ENCODE assay signal across 13 cellular contexts in genomic region chr17:72635034-72635654, GRCh38.
DNase-seq lines count a peak whose midpoint lies in the region; ATAC-seq and TF ChIP-seq lines count a peak whose summit lies in the region.
"Had no signal": no experiment of that assay in that cellular context is flagged by ENCODE, and none has a peak within 500 bp of the region (broad histone marks: within the 10 kb centered on the region; RNA-seq: fewer than 3 reads in every experiment).

No MANE protein-coding gene starts in this region.

- peak overlapping the region; percentile 43 for H3K27ac Mint-ChIP-seq in activated naive CD4-positive, alpha-beta T cell treated with anti-CD3 and anti-CD28 coated beads, Interleukin-2, amount 50 U/mL, for 24 hours
- H3K27ac Mint-ChIP-seq in WTC11: no peak overlapping the region

- TF ChIP-seq EP300 in transverse colon (IDR thresholded peaks at IDR 0.05; ENCODE audit: low read depth): no peak

- CTCF ChIA-PET in WTC11 (lab: Charles Lee): interaction anchor here (1.2 kb wide), 1 partner anchor 78 kb away, joined by 3 read pairs; no protein-coding TSS in a partner anchor

- TF ChIP-seq CTCF in VCaP (conservative IDR thresholded peaks at IDR 0.05) (no peak), transverse colon (IDR thresholded peaks at IDR 0.05) (no peak), WTC11 (IDR thresholded peaks at IDR 0.05) (no peak)

- intact Hi-C loops in transverse colon (cut with DNase I; ENCODE audit: low total_unique reads): no loop called here

- H3K4me3 Mint-ChIP-seq in activated naive CD4-positive, alpha-beta T cell treated with anti-CD3 and anti-CD28 coated beads, Interleukin-2, amount 50 U/mL, for 24 hours: peak overlapping the region; percentile 15
- H3K4me3 Mint-ChIP-seq in WTC11: no peak overlapping the region

- no peaks in the 10 kb centered on the region for H3K9me3 Mint-ChIP-seq in activated naive CD4-positive, alpha-beta T cell treated with anti-CD3 and anti-CD28 coated beads, Interleukin-2, amount 50 U/mL, for 24 hours
- H3K9me3 Mint-ChIP-seq in WTC11: no peaks in the 10 kb centered on the region

- peaks cover 0 to 53% (median 24%) of the 10 kb centered on the region in 4 donors for H3K4me1 ChIP-seq in transverse colon
- H3K4me1 ChIP-seq: BLaER1, SJCRH30 had no signal

- H3K27ac ChIP-seq in VCaP (peak overlapping the region; percentile 81), transverse colon (peak overlapping the region; percentile 45 to 72 (median 58))
- H3K27ac ChIP-seq: BLaER1, SJCRH30 had no signal

- H3K36me3 Mint-ChIP-seq in activated naive CD4-positive, alpha-beta T cell treated with anti-CD3 and anti-CD28 coated beads, Interleukin-2, amount 50 U/mL, for 24 hours: no peaks in the 10 kb centered on the region
- no peaks in the 10 kb centered on the region for H3K36me3 Mint-ChIP-seq in WTC11

- H3K27me3 Mint-ChIP-seq in activated naive CD4-positive, alpha-beta T cell treated with anti-CD3 and anti-CD28 coated beads, Interleukin-2, amount 50 U/mL, for 24 hours: no peaks in the 10 kb centered on the region
- no peaks in the 10 kb centered on the region; the same call in 1 of the 2 replicates for H3K27me3 Mint-ChIP-seq in WTC11 (ENCODE audit: low read depth)

- POLR2A ChIA-PET in WTC11 (lab: Charles Lee): no interaction called here

- H3K9me3 ChIP-seq in transverse colon: no peaks in the 10 kb centered on the region
- H3K9me3 ChIP-seq: SJCRH30 had no signal

- in situ Hi-C loops in transverse colon (cut with MboI; ENCODE audit: low pct_ligation_motif_present in 1 of 4, low pct_unique_long_range_greater_than_20kb in 1 of 4, low sequenced_read_pairs in 3 of 4): no loop called here

- 43 to 49% methylated on average over 4 to 14 of the region's 14 CpGs for WGBS in transverse colon (ENCODE audit: low coverage in 1 of 2), 2 donors

- peak overlapping the region in 1 of 4 donors; percentile 6 for H3K4me3 ChIP-seq in transverse colon
- H3K4me3 ChIP-seq: BLaER1, SJCRH30, skin epidermis had no signal

- no peak for DNase-seq in activated naive CD4-positive, alpha-beta T cell (lab: John Stamatoyannopoulos, UW)
- peak; percentile 44 for DNase-seq in NCI-H1105 treated with DMSO at 0.1 percent for 48 hours (lab: John Stamatoyannopoulos, UW)
- DNase-seq in transverse colon: peak; percentile 25
- DNase-seq in WTC11 (ENCODE audit: low spot score): no peak
- DNase-seq: cortex of kidney, MV-4-11, NCI-H226, SJCRH30 had no signal

- H3K27me3 ChIP-seq in transverse colon: no peaks in the 10 kb centered on the region
- H3K27me3 ChIP-seq: BLaER1 had no signal

- no peaks in the 10 kb centered on the region for H3K36me3 ChIP-seq in transverse colon
- H3K36me3 ChIP-seq: BLaER1, SJCRH30 had no signal

- TF ChIP-seq POLR2A in transverse colon (IDR thresholded peaks at IDR 0.05): no peak

- H3K4me1 Mint-ChIP-seq in activated naive CD4-positive, alpha-beta T cell treated with anti-CD3 and anti-CD28 coated beads, Interleukin-2, amount 50 U/mL, for 24 hours: peaks cover 16% of the 10 kb centered on the region
- H3K4me1 Mint-ChIP-seq in WTC11: peaks cover 8% of the 10 kb centered on the region; the same call in 1 of the 2 replicates

- ATAC-seq in GM18907 (IDR thresholded peaks at IDR 0.05; ENCODE audit: unreplicated experiment) (no peak), WTC11 (no peak)

TF ChIP-seq in WTC11, 78 proteins besides CTCF, POLR2A, EP300 and RAD21:
- TF ChIP-seq ZNF281 (CRISPR knock-in tag; IDR thresholded peaks at IDR 0.05) (no peak), ZBTB21 (CRISPR knock-in tag; IDR thresholded peaks at IDR 0.05; ENCODE audit: borderline replicate concordance) (no peak), ZNF416 (CRISPR knock-in tag; IDR thresholded peaks at IDR 0.05) (no peak), CDX4 (CRISPR knock-in tag; IDR thresholded peaks at IDR 0.05; ENCODE audit: borderline replicate concordance) (no peak)

Comparison
In these comparisons a context has a peak if more than half of its experiments do, and no peak if none do; other contexts are left out.
1. DNase-seq: peak in NCI-H1105 treated with DMSO at 0.1 percent for 48 hours (single experiment) and transverse colon (single experiment); none in activated naive CD4-positive, alpha-beta T cell (0 of 4) and WTC11 (single experiment).